ENCODE assay signal across 8 cellular contexts in the genomic region with DNA sequence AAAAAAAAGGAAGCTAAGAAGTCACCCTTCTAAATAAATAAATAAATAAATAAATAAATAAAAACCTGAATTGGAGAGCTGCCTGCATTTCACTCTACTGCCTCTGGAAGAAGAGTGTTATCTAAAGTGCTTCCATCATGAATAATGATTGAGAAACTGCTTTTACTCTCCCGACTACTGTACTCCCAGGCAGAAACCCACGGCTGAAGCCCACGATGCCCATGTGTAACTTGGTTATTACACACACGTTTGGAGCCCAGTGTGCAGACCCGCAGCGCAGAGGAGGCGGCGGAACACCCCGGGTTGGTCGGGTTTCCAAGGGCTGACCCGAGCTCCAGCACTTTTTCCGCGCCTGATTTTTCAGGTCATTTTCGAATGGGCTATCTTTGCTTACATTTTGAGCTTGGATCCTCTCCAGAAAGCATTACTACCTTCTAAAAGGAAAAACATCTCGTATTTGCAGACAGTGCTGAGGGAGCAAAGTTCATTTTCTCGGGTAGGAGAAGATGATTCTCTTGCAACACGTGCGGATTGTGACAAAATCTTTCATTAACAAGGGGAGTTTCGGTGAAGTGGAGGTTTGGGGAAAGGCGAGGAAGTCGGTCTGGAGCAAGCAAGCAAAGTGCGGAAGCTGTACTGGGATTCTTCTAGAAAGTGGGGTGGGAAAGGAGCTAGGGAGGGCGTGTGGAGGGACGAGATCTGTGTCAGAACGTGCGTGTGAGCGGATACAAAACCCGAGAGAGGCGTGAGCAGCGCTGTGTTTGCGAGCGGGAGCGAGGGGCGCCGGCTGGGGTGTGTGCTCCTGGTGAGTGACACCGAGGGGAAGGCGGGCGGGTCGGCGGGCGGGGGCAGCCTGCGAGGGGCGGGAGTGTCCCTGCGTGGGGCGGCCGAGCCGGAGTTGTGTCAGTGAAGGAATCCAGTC. TPM values are rescaled to one million over a fixed set of nuclear protein-coding genes. Genes with fewer than 3 reads are reported as not detected.
DNase-seq lines count a peak whose midpoint lies in the region; ATAC-seq and TF ChIP-seq lines count a peak whose summit lies in the region.

A gene with protein sequence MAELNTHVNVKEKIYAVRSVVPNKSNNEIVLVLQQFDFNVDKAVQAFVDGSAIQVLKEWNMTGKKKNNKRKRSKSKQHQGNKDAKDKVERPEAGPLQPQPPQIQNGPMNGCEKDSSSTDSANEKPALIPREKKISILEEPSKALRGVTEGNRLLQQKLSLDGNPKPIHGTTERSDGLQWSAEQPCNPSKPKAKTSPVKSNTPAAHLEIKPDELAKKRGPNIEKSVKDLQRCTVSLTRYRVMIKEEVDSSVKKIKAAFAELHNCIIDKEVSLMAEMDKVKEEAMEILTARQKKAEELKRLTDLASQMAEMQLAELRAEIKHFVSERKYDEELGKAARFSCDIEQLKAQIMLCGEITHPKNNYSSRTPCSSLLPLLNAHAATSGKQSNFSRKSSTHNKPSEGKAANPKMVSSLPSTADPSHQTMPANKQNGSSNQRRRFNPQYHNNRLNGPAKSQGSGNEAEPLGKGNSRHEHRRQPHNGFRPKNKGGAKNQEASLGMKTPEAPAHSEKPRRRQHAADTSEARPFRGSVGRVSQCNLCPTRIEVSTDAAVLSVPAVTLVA (plus strand): TSS at position 897 of the 922 bp plus-strand sequence. CDS start 82,552 bp downstream, outside the sequence.

- peak; percentile 72 for DNase-seq in AG08395 (ENCODE audit: low spot score)
- DNase-seq in PC-3, result peak; percentile 84
- peak; percentile 69 for DNase-seq in activated T-cell treated with anti-CD3 and anti-CD28 coated beads, Interleukin-2, amount 50 U/mL, for 48 hours
- DNase-seq in stimulated activated effector memory CD8-positive, alpha-beta T cell treated with anti-CD3 and anti-CD28 coated beads, Interleukin-12 subunit alpha, Interleukin-12 subunit beta, amount 100 ng/mL, for 72 hours (ENCODE audit: low spot score in 2 of 2), result peak; percentile 30 to 50

- TSS peak; percentile 84 for BruUV-seq in PC-3 (replicated peaks; lab: Mats Ljungman, UMichigan)

- ATAC-seq in GM19025 (IDR thresholded peaks at IDR 0.05; ENCODE audit: low read depth, unreplicated experiment) (peak; percentile 53), HG03175 (IDR thresholded peaks at IDR 0.05; ENCODE audit: unreplicated experiment) (peak; percentile 55), PC-3 (peak; percentile 62), esophagus mucosa (peak; percentile 76)
- peak; percentile 78 for ATAC-seq in stimulated activated effector memory CD8-positive, alpha-beta T cell treated with anti-CD3 and anti-CD28 coated beads, Interleukin-12 subunit alpha, Interleukin-12 subunit beta, amount 100 ng/mL, for 72 hours

- intact Hi-C loops in PC-3 (cut with micrococcal nuclease), result loop anchor here (1.0 to 5.0 kb wide), 4 partner anchors 15 to 326 kb away; no protein-coding TSS in a partner anchor

- H3K27ac ChIP-seq in PC-3 (ENCODE audit: low read length) (peak within 1 kb of the TSS; percentile 79), mucosa of rectum (ENCODE audit: low read depth in 2 of 2, low read length in 2 of 2) (peak within 1 kb of the TSS; percentile 89 to 90)

- H4K20me1 ChIP-seq in PC-3 (ENCODE audit: low read length), result peaks cover 34% of the 10 kb centered on the region

- CTCF ChIA-PET in PC-3 (lab: Charles Lee), result interaction anchor here (0.6 to 1.3 kb wide), 3 partner anchors 53 to 334 kb away, joined by 3 to 5 read pairs (median 4); no protein-coding TSS in a partner anchor

- H3K9me2 ChIP-seq in PC-3 (replicated peaks; ENCODE audit: low read length), result no peaks in the 10 kb centered on the region

- H3K4me3 ChIP-seq in PC-3 (ENCODE audit: low read length) (peak within 1 kb of the TSS; percentile 85), mucosa of rectum (ENCODE audit: low read length in 2 of 2) (peak within 1 kb of the TSS; percentile 73 to 81)

- H3F3A ChIP-seq in PC-3 (ENCODE audit: low read length, unreplicated experiment), result peaks cover 17% of the 10 kb centered on the region

- peaks cover 67% of the 10 kb centered on the region for H3K4me1 ChIP-seq in PC-3 (ENCODE audit: insufficient read depth, low read length)
- peaks cover 3 to 4% of the 10 kb centered on the region in 2 donors for H3K4me1 ChIP-seq in mucosa of rectum (ENCODE audit: control insufficient read depth in 2 of 2, insufficient read depth in 2 of 2, low read length in 2 of 2)

- 0 out of 2 replicates have a peak, but pooled peaks have one; percentile 17 for TF ChIP-seq CTCF in PC-3 (conservative IDR thresholded peaks at IDR 0.05; ENCODE audit: low read depth, low read length)

- no peaks in the 10 kb centered on the region for H3K27me3 ChIP-seq in PC-3 (ENCODE audit: low read length)
- H3K27me3 ChIP-seq in mucosa of rectum (ENCODE audit: control insufficient read depth in 2 of 2, insufficient read depth in 2 of 2, low read length in 2 of 2), result no peaks in the 10 kb centered on the region

- H3K9ac ChIP-seq in PC-3 (ENCODE audit: low read length) (peak within 1 kb of the TSS; percentile 82), mucosa of rectum (ENCODE audit: low read depth in 1 of 2, low read length in 2 of 2) (peak within 1 kb of the TSS; percentile 78 to 91)

- H3K36me3 ChIP-seq in PC-3 (ENCODE audit: low read depth, low read length) (no peaks in the 10 kb centered on the region), mucosa of rectum (ENCODE audit: control insufficient read depth in 2 of 2, insufficient read depth in 2 of 2, low read length in 2 of 2) (no peaks in the 10 kb centered on the region)

- no peaks in the 10 kb centered on the region for H3K9me3 Mint-ChIP-seq in stimulated activated effector memory CD8-positive, alpha-beta T cell treated with anti-CD3 and anti-CD28 coated beads, Interleukin-12 subunit alpha, Interleukin-12 subunit beta, amount 100 ng/mL, for 72 hours

- POLR2A ChIA-PET in PC-3 (lab: Charles Lee; ENCODE audit: unreplicated experiment), result interaction anchor here (0.5 to 0.7 kb wide), 8 partner anchors 47 to 331 kb away, joined by 3 to 8 read pairs (median 4); no protein-coding TSS in a partner anchor

- peaks cover 19% of the 10 kb centered on the region for H3K4me1 Mint-ChIP-seq in stimulated activated effector memory CD8-positive, alpha-beta T cell treated with anti-CD3 and anti-CD28 coated beads, Interleukin-12 subunit alpha, Interleukin-12 subunit beta, amount 100 ng/mL, for 72 hours

- H3K4me3 Mint-ChIP-seq in stimulated activated effector memory CD8-positive, alpha-beta T cell treated with anti-CD3 and anti-CD28 coated beads, Interleukin-12 subunit alpha, Interleukin-12 subunit beta, amount 100 ng/mL, for 72 hours, result peak within 1 kb of the TSS; percentile 83

- peak within 1 kb of the TSS; percentile 85 for H3K27ac Mint-ChIP-seq in stimulated activated effector memory CD8-positive, alpha-beta T cell treated with anti-CD3 and anti-CD28 coated beads, Interleukin-12 subunit alpha, Interleukin-12 subunit beta, amount 100 ng/mL, for 72 hours

- H3K4me2 ChIP-seq in PC-3 (ENCODE audit: low read length), result peak within 1 kb of the TSS; percentile 89

- no peaks in the 10 kb centered on the region for H3K36me3 Mint-ChIP-seq in stimulated activated effector memory CD8-positive, alpha-beta T cell treated with anti-CD3 and anti-CD28 coated beads, Interleukin-12 subunit alpha, Interleukin-12 subunit beta, amount 100 ng/mL, for 72 hours

- no peaks in the 10 kb centered on the region for H3K9me3 ChIP-seq in PC-3 (ENCODE audit: low read length)
- no peaks in the 10 kb centered on the region for H3K9me3 ChIP-seq in mucosa of rectum (ENCODE audit: control insufficient read depth in 2 of 2, low read length in 2 of 2)

- peak within 1 kb of the TSS; percentile 83 for H2AFZ ChIP-seq in PC-3 (ENCODE audit: low read length)

- peaks cover 71% of the 10 kb centered on the region for H3K79me2 ChIP-seq in PC-3 (ENCODE audit: low read length)

RNA-seq across cellular contexts. Expression of the gene that starts here (rescaled TPM):
- total RNA-seq in PC-3 (2014; rRNA removed) (144 and 174 TPM in 2 replicates), esophagus mucosa (51.0 TPM)

Comparison
In these comparisons a context has a peak if more than half of its experiments do, and no peak if none do; other contexts are left out.
1. Peak in every context shown above with its lines: DNase-seq, ATAC-seq, H3K4me3 ChIP-seq and H3K27ac ChIP-seq.